Comparison of ENCODE assay signal across 1 cellular context in genomic region chr15:91072162-91072561, GRCh38.
A peak's percentile ranks its signal among the peaks of the same experiment; 100 is the strongest.
TF ChIP-seq lines count a peak whose summit lies in the region.

No MANE protein-coding gene starts in this region.

TF ChIP-seq in HepG2, 621 proteins besides CTCF, POLR2A, EP300 and RAD21:
- TF ChIP-seq CEBPG (CRISPR knock-in tag; IDR thresholded peaks at IDR 0.05) (peak; percentile 23; the same call in 1 of the 2 replicates), KDM5B (CRISPR knock-in tag; IDR thresholded peaks at IDR 0.05; ENCODE audit: borderline replicate concordance) (no peak), CEBPB (IDR thresholded peaks at IDR 0.05; ENCODE audit: borderline replicate concordance, low read depth, low read length) (peak; percentile 79), MED13 (CRISPR knock-in tag; IDR thresholded peaks at IDR 0.05) (no peak), SAFB2 (CRISPR knock-in tag; IDR thresholded peaks at IDR 0.05; ENCODE audit: borderline replicate concordance, low read depth) (no peak), CSRNP2 (CRISPR knock-in tag; conservative IDR thresholded peaks at IDR 0.05; ENCODE audit: low read depth) (no peak), NFE2 (CRISPR knock-in tag; IDR thresholded peaks at IDR 0.05) (no peak), ZNF264 (CRISPR knock-in tag; IDR thresholded peaks at IDR 0.05) (no peak)
TF ChIP-seq in HepG2: peak in this region for 2.
